ENCODE assay signal across 7 cellular contexts in the genomic region with DNA sequence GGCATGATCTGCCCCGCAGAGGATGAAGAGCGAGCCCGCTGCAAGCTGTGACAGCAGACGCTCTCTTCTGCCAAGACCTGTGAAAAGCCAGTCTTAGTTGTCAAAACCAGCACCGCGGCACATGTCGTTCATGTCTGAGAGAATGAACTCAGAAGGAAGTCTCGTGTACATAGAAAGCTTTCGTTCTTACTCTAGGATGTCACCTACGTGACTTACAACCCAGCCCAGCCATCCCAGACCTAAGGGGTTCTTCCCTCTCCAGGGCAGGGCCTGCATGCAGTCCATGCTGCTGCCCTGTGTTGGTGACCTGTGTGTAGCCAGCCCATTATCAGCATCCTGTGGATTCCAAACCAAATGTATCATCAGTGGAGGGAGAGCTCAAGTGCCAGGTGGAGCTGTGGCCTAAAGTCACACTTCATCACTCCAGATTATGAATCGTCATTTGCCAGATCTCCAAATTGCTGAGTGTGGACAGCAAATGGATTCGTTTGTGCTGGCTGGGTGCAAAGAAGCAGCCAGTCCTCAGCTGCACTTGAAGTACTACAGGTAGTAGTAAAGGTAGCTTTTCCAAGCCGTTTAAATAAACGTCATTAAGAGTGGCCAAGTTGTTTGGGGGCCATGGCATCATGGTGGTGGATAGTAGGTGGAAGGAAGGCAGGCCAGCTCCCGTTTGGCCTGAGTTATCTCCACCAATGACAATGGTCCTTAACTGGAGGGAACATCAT.
DNase-seq lines count a peak whose midpoint lies in the region; ATAC-seq and TF ChIP-seq lines count a peak whose summit lies in the region.

No MANE protein-coding gene starts in this region.

- intact Hi-C loops in Caco-2 (cut with micrococcal nuclease; ENCODE audit: unreplicated experiment), result no loop called here

- H3K27ac Mint-ChIP-seq in Caco-2 (ENCODE audit: unreplicated experiment) (no peak overlapping the region), type B pancreatic cell (no peak overlapping the region)

- TF ChIP-seq POLR2A in Peyer's patch (IDR thresholded peaks at IDR 0.05), result no peak

- H3K4me3 ChIP-seq in Peyer's patch (no peak overlapping the region), Caco-2 (ENCODE audit: low read depth, low read length) (no peak overlapping the region)

- CTCF ChIA-PET in Caco-2 (lab: Charles Lee), result no interaction called here

- H3K27me3 Mint-ChIP-seq in Caco-2 (ENCODE audit: insufficient read depth, unreplicated experiment), result no peaks in the 10 kb centered on the region
- H3K27me3 Mint-ChIP-seq in type B pancreatic cell, result no peaks in the 10 kb centered on the region

- H3K4me1 Mint-ChIP-seq in Caco-2 (ENCODE audit: low read depth, unreplicated experiment), result no peaks in the 10 kb centered on the region
- peaks cover 12% of the 10 kb centered on the region for H3K4me1 Mint-ChIP-seq in type B pancreatic cell (ENCODE audit: unreplicated experiment)

- POLR2A ChIA-PET in Caco-2 (lab: Charles Lee), result no interaction called here

- H3K27me3 ChIP-seq in Peyer's patch, result no peaks in the 10 kb centered on the region
- H3K27me3 ChIP-seq in Caco-2 (replicated peaks; ENCODE audit: control insufficient read depth, insufficient read depth, low read length), result no peaks in the 10 kb centered on the region

- no peak for TF ChIP-seq CTCF in Peyer's patch (IDR thresholded peaks at IDR 0.05)
- no peak for TF ChIP-seq CTCF in Caco-2 (IDR thresholded peaks at IDR 0.05; ENCODE audit: insufficient read depth in 1 of 2, low read depth in 1 of 2, low read length in 1 of 2, severe bottlenecking in 1 of 2, unreplicated experiment in 1 of 2)
- no peak for TF ChIP-seq CTCF in type B pancreatic cell (conservative IDR thresholded peaks at IDR 0.05)

- peak overlapping the region; percentile 17 to 57 (median 42) for H3K27ac ChIP-seq in Peyer's patch

- ATAC-seq in GM21447 (IDR thresholded peaks at IDR 0.05; ENCODE audit: unreplicated experiment), result peak; percentile 60

- H3K4me3 Mint-ChIP-seq in Caco-2 (ENCODE audit: unreplicated experiment) (no peak overlapping the region), type B pancreatic cell (no peak overlapping the region)

- H3K36me3 ChIP-seq in Peyer's patch (peaks cover 0 to 19% (median 0%) of the 10 kb centered on the region in 3 donors), Caco-2 (ENCODE audit: control insufficient read depth, insufficient read depth, low read length) (no peaks in the 10 kb centered on the region)

- DNase-seq in Peyer's patch, result peak in 2 of 3 donors; percentile 73 to 79
- peak; percentile 20 for DNase-seq in ecto neural progenitor cell (ENCODE audit: low spot score)
- DNase-seq in stimulated activated naive CD4-positive, alpha-beta T cell treated with Interleukin-2 at 50 U/mL for 16 hours (lab: John Stamatoyannopoulos, UW), result peak; percentile 59
- DNase-seq in Caco-2, result no peak
- no peak for DNase-seq in NCI-H1092 treated with DMSO at 0.1 percent for 48 hours (lab: John Stamatoyannopoulos, UW)
- no peak for DNase-seq in type B pancreatic cell (ENCODE audit: extremely low spot score, unreplicated experiment)

- H3K36me3 Mint-ChIP-seq in Caco-2 (ENCODE audit: insufficient read depth, unreplicated experiment) (peaks cover 35% of the 10 kb centered on the region), type B pancreatic cell (peaks cover 15% of the 10 kb centered on the region)

- H3K9me3 ChIP-seq in Peyer's patch, result no peaks in the 10 kb centered on the region
- H3K9me3 ChIP-seq in Caco-2, result no peaks in the 10 kb centered on the region

- H3K4me1 ChIP-seq in Peyer's patch (peaks cover 0 to 34% (median 18%) of the 10 kb centered on the region in 4 donors), Caco-2 (no peaks in the 10 kb centered on the region)

- BruUV-seq in Caco-2 (replicated peaks; lab: Mats Ljungman, UMichigan), result no TSS peak

- H3K9me3 Mint-ChIP-seq in Caco-2 (ENCODE audit: unreplicated experiment) (no peaks in the 10 kb centered on the region), type B pancreatic cell (no peaks in the 10 kb centered on the region)

Comparison
In these comparisons a context has a peak if more than half of its experiments do, and no peak if none do; other contexts are left out.
1. DNase-seq: peak in Peyer's patch (2 of 3), ecto neural progenitor cell (single experiment) and stimulated activated naive CD4-positive, alpha-beta T cell treated with Interleukin-2 at 50 U/mL for 16 hours (single experiment); none in Caco-2 (0 of 2), NCI-H1092 treated with DMSO at 0.1 percent for 48 hours (single experiment) and type B pancreatic cell (single experiment).